19 cellular contexts compared by ENCODE assay signal in the genomic region with DNA sequence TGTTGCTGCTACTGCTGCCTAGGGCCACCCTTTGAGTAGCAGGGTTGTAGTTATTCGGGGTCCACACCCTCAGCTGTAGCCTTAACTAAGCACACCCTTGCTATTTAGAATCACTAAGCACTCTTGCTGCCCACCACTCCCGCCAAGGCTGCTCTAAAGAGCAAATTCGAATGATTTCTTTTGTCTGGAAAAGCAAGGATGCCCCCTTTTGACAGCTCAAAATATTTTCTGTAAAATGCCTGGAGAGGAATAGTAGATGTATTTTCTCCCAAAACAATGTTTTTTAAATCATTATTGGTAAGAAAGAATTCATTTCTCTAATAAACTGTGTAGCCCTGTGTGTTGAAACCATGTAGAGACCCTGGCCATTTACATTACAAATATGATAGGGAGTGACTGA.
A peak's percentile ranks its signal among the peaks of the same experiment; 100 is the strongest.
DNase-seq lines count a peak whose midpoint lies in the region; ATAC-seq, FAIRE-seq and TF ChIP-seq lines count a peak whose summit lies in the region.
"Had no signal": no experiment of that assay in that cellular context is flagged by ENCODE, and none has a peak within 500 bp of the region (broad histone marks: within the 10 kb centered on the region; RNA-seq: fewer than 3 reads in every experiment).

No MANE protein-coding gene starts in this region.

- TF ChIP-seq CTCF in D721Med (IDR thresholded peaks at IDR 0.05; ENCODE audit: insufficient read depth, missing control alignments) = peak; percentile 2
- TF ChIP-seq CTCF in HCT116 (IDR thresholded peaks at IDR 0.05 in 2 of 3, conservative IDR thresholded peaks at IDR 0.05 in 1 of 3; ENCODE audit: borderline replicate concordance in 1 of 3, insufficient read depth in 1 of 3, low read depth in 2 of 3, low read length in 2 of 3) = peak in 1 of 3 experiments; percentile 11; a peak in 1 of 6 replicates
- peak; percentile 52 for TF ChIP-seq CTCF in OCI-LY3 (IDR thresholded peaks at IDR 0.05; ENCODE audit: low read depth, low read length)
- peak; percentile 5 for TF ChIP-seq CTCF in foreskin keratinocyte (conservative IDR thresholded peaks at IDR 0.05)
- TF ChIP-seq CTCF in PC-9 (conservative IDR thresholded peaks at IDR 0.05) = no peak

- no peak for DNase-seq in D721Med (ENCODE audit: insufficient read length, low spot score)
- no peak for DNase-seq in HCT116 (ENCODE audit: low read depth, low spot score)
- no peak for DNase-seq in foreskin keratinocyte
- DNase-seq in stimulated activated naive CD4-positive, alpha-beta T cell treated with Interleukin-2 at 50 U/mL for 16 hours (lab: John Stamatoyannopoulos, UW) = no peak
- no peak for DNase-seq in PC-9
- DNase-seq in NCI-H187 (lab: John Stamatoyannopoulos, UW) = no peak
- DNase-seq: left lung; stimulated activated naive CD8-positive, alpha-beta T cell treated with anti-CD3 and anti-CD28 coated beads, Interleukin-15, Interleukin-2, amounts not matched to agents 100 U/mL and 50 U/mL, for 24 hours; testis had no signal

- POLR2A ChIA-PET in HCT116 (lab: Charles Lee) = interaction anchor here (1.5 kb wide), 1 partner anchor 114 kb away, joined by 3 read pairs; no protein-coding TSS in a partner anchor
- POLR2A ChIA-PET in PC-9 (lab: Charles Lee; ENCODE audit: unreplicated experiment) = no interaction called here

- H3K36me3 ChIP-seq in HCT116 (ENCODE audit: control insufficient read depth in 1 of 2, insufficient read depth in 2 of 2, low read length in 2 of 2) = no peaks in the 10 kb centered on the region
- no peaks in the 10 kb centered on the region for H3K36me3 ChIP-seq in OCI-LY3 (replicated peaks; ENCODE audit: low read depth, low read length)
- no peaks in the 10 kb centered on the region for H3K36me3 ChIP-seq in PC-9 (ENCODE audit: low read depth)
- H3K36me3 ChIP-seq: colonic mucosa, left lung, pancreas, SJSA1 had no signal

- RAD21 ChIA-PET in HCT116 (lab: Charles Lee; ENCODE audit: low non-redundant PET in 1 of 2, low total read pairs in 2 of 2, uncharacterized antibody in 2 of 2, unreplicated experiment in 2 of 2) = interaction anchor here in 1 of 2 experiments (0.6 to 1.2 kb wide), 2 partner anchors 47 to 324 kb away, joined by 3 to 4 read pairs; no protein-coding TSS in a partner anchor

- H3K4me3 ChIP-seq in HCT116 (replicated peaks in 1 of 2; ENCODE audit: low read depth in 1 of 2, low read length in 2 of 2) (no peak overlapping the region), OCI-LY3 (ENCODE audit: low read length) (no peak overlapping the region), PC-9 (no peak overlapping the region)
- H3K4me3 ChIP-seq: colonic mucosa, K562, left lung, pancreas, SJSA1, skin epidermis, testis had no signal

- H3K27ac ChIP-seq in HCT116 (ENCODE audit: low read depth, low read length) = no peak overlapping the region
- H3K27ac ChIP-seq in OCI-LY3 (ENCODE audit: low read length) = no peak overlapping the region
- no peak overlapping the region for H3K27ac ChIP-seq in foreskin keratinocyte
- no peak overlapping the region for H3K27ac ChIP-seq in PC-9
- H3K27ac ChIP-seq: colonic mucosa, epithelial cell of prostate, left lung, pancreas, RWPE1, SJSA1, skin epidermis, testis had no signal

- BruUV-seq in HCT116 (replicated peaks; lab: Mats Ljungman, UMichigan) (no TSS peak), PC-9 (replicated peaks; lab: Mats Ljungman, UMichigan) (no TSS peak)

- H4K20me1 ChIP-seq in HCT116 (ENCODE audit: insufficient read depth) (no peaks in the 10 kb centered on the region), OCI-LY3 (ENCODE audit: insufficient read depth, low read length) (no peaks in the 10 kb centered on the region), PC-9 (ENCODE audit: insufficient read depth) (no peaks in the 10 kb centered on the region)

- no peak overlapping the region for H2AFZ ChIP-seq in HCT116 (ENCODE audit: low read depth, low read length, poor library complexity, severe bottlenecking)
- peak overlapping the region; percentile 29 for H2AFZ ChIP-seq in OCI-LY3 (ENCODE audit: low read depth, low read length)
- no peak overlapping the region for H2AFZ ChIP-seq in PC-9

- no peak overlapping the region for H3K4me2 ChIP-seq in HCT116 (ENCODE audit: low read length)
- peak overlapping the region; percentile 54 for H3K4me2 ChIP-seq in OCI-LY3 (ENCODE audit: low read length)
- H3K4me2 ChIP-seq in PC-9 = no peak overlapping the region

- H3K27me3 ChIP-seq in HCT116 (ENCODE audit: insufficient read depth, low read length) = no peaks in the 10 kb centered on the region
- H3K27me3 ChIP-seq in OCI-LY3 (ENCODE audit: low read depth, low read length) = peaks cover 18% of the 10 kb centered on the region
- peaks cover 21% of the 10 kb centered on the region for H3K27me3 ChIP-seq in foreskin keratinocyte
- peaks cover 56% of the 10 kb centered on the region for H3K27me3 ChIP-seq in PC-9 (ENCODE audit: insufficient read depth, low read depth)
- H3K27me3 ChIP-seq: colonic mucosa, pancreas, testis had no signal

- CTCF ChIA-PET in HCT116 (lab: Charles Lee) (interaction anchor here (0.6 to 2.4 kb wide), 28 partner anchors 8 to 1899 kb away, joined by 3 to 33 read pairs (median 4); no protein-coding TSS in a partner anchor), PC-9 (lab: Charles Lee) (interaction anchor here (0.6 kb wide), 1 partner anchor 1366 kb away, joined by 7 read pairs; no protein-coding TSS in a partner anchor)

- no peaks in the 10 kb centered on the region for H3K9me3 ChIP-seq in HCT116 (ENCODE audit: control insufficient read depth in 1 of 2, insufficient read depth in 1 of 2, low read depth in 1 of 2, low read length in 2 of 2)
- no peaks in the 10 kb centered on the region for H3K9me3 ChIP-seq in OCI-LY3 (ENCODE audit: insufficient read depth, low read length)
- no peaks in the 10 kb centered on the region for H3K9me3 ChIP-seq in PC-9 (ENCODE audit: insufficient read depth, low read depth)
- H3K9me3 ChIP-seq: colonic mucosa, left lung, pancreas, SJSA1, testis had no signal

- H3K4me1 ChIP-seq in HCT116 (ENCODE audit: control insufficient read depth in 1 of 2, insufficient read depth in 2 of 2, low read length in 2 of 2) (no peaks in the 10 kb centered on the region; a peak in 1 of 4 replicates), OCI-LY3 (ENCODE audit: low read length) (0 out of 2 replicates have a peak, but pooled peaks cover 4% of the 10 kb centered on the region), foreskin keratinocyte (no peaks in the 10 kb centered on the region), PC-9 (replicated peaks; ENCODE audit: insufficient read depth) (no peaks in the 10 kb centered on the region)
- H3K4me1 ChIP-seq: colonic mucosa, SJSA1, testis had no signal

- TF ChIP-seq RAD21 in HCT116 (IDR thresholded peaks at IDR 0.05; ENCODE audit: low read depth) = peak; percentile 28

- ATAC-seq in HCT116 (peak; percentile 20), foreskin keratinocyte (no peak), HG02642 (IDR thresholded peaks at IDR 0.05; ENCODE audit: poor library complexity, unreplicated experiment) (no peak)

- no peak for TF ChIP-seq POLR2A in HCT116 (IDR thresholded peaks at IDR 0.05; ENCODE audit: borderline replicate concordance, extremely low read depth, insufficient read depth, insufficient read length)

- intact Hi-C loops in HCT116 (cut with micrococcal nuclease) = loop anchor here (10.0 kb wide), 1 partner anchor 1911 kb away; no protein-coding TSS in a partner anchor
- intact Hi-C loops in PC-9 (cut with micrococcal nuclease; ENCODE audit: unreplicated experiment) = no loop called here

- H3K9ac ChIP-seq in HCT116 (ENCODE audit: low read length) (no peak overlapping the region), OCI-LY3 (ENCODE audit: low read length) (no peak overlapping the region)

- H3K79me2 ChIP-seq in HCT116 (ENCODE audit: insufficient read depth, low read length) (no peaks in the 10 kb centered on the region), OCI-LY3 (ENCODE audit: low read length) (no peaks in the 10 kb centered on the region), PC-9 (ENCODE audit: low read depth) (no peaks in the 10 kb centered on the region)

- no peaks in the 10 kb centered on the region for H3F3A ChIP-seq in PC-9 (ENCODE audit: insufficient read depth, low read depth)

- no peak for FAIRE-seq in D721Med (lab: Jason Lieb, UNC)
- FAIRE-seq: G401.6, pancreas had no signal

- no peaks in the 10 kb centered on the region for H3K9me2 ChIP-seq in HCT116 (ENCODE audit: insufficient read depth)
- no peaks in the 10 kb centered on the region for H3K9me2 ChIP-seq in PC-9 (ENCODE audit: insufficient read depth)

TF ChIP-seq in HCT116, 20 proteins besides CTCF, POLR2A, EP300 and RAD21 (continues in another document):
- no peak for TF ChIP-seq CBX3 (IDR thresholded peaks at IDR 0.05; ENCODE audit: low read depth)
- TF ChIP-seq YY1 (IDR thresholded peaks at IDR 0.05; ENCODE audit: extremely low read depth, insufficient replicate concordance, low read depth, low read length) = no peak
- TF ChIP-seq SP1 (IDR thresholded peaks at IDR 0.05; ENCODE audit: low read depth) = no peak
- TF ChIP-seq, protein P1, sequence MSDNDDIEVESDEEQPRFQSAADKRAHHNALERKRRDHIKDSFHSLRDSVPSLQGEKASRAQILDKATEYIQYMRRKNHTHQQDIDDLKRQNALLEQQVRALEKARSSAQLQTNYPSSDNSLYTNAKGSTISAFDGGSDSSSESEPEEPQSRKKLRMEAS (IDR thresholded peaks at IDR 0.05) = no peak
- no peak for TF ChIP-seq ZNF274 (IDR thresholded peaks at IDR 0.05; ENCODE audit: low read depth, low read length)
- TF ChIP-seq, protein P2, sequence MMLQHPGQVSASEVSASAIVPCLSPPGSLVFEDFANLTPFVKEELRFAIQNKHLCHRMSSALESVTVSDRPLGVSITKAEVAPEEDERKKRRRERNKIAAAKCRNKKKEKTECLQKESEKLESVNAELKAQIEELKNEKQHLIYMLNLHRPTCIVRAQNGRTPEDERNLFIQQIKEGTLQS (IDR thresholded peaks at IDR 0.05) = no peak
- no peak for TF ChIP-seq EZH2phosphoT487 (IDR thresholded peaks at IDR 0.05; ENCODE audit: borderline replicate concordance)
- no peak for TF ChIP-seq CEBPB (IDR thresholded peaks at IDR 0.05; ENCODE audit: low read depth)
- no peak for TF ChIP-seq FOSL1 (IDR thresholded peaks at IDR 0.05; ENCODE audit: low read depth)
- TF ChIP-seq POLR2AphosphoS5 (IDR thresholded peaks at IDR 0.05; ENCODE audit: low read depth, low read length) = no peak
- TF ChIP-seq SRF (IDR thresholded peaks at IDR 0.05; ENCODE audit: low read depth) = no peak
- no peak for TF ChIP-seq EZH2 (IDR thresholded peaks at IDR 0.05)
- no peak for TF ChIP-seq ELF1 (IDR thresholded peaks at IDR 0.05; ENCODE audit: borderline replicate concordance, low read depth)
- no peak for TF ChIP-seq SIN3A (IDR thresholded peaks at IDR 0.05; ENCODE audit: low read depth)
- no peak for TF ChIP-seq ZFX (IDR thresholded peaks at IDR 0.05)
